Comparison of ENCODE assay signal across 9 cellular contexts in the genomic region with DNA sequence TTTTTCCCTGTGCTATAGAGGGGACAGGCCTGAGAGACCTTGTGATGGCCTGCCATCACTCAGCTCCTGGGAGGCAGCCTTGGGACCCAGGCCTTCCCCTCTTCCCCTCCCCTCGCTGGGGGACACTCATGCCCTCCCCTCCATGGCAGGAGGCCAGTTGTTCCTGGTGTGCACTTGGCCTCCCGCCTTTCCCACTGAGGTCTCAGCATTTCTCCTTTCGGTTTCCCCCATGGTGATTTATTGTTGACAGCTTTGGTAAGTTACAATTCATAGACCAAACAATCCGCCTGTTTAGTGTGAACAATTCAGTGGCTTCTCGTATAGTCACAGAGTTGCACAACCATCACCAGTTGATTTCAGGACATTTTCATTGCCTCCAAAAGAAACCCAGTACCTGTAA. TPM values are rescaled to one million over a fixed set of nuclear protein-coding genes. Genes with fewer than 3 reads are reported as not detected.
DNase-seq lines count a peak whose midpoint lies in the region; ATAC-seq, FAIRE-seq and TF ChIP-seq lines count a peak whose summit lies in the region.
"Had no signal": no experiment of that assay in that cellular context is flagged by ENCODE, and none has a peak within 500 bp of the region (broad histone marks: within the 10 kb centered on the region; RNA-seq: fewer than 3 reads in every experiment).

No MANE protein-coding gene starts in this region.

- ATAC-seq in K562 (no peak), HG02642 (IDR thresholded peaks at IDR 0.05; ENCODE audit: poor library complexity, unreplicated experiment) (no peak)
- peak; percentile 14 for ATAC-seq in naive thymus-derived CD4-positive, alpha-beta T cell
- ATAC-seq: activated T-cell treated with anti-CD3 and anti-CD28 coated beads, Interleukin-2, amount 50 U/mL, for 4 hours had no signal

- no peaks in the 10 kb centered on the region for H4K20me1 ChIP-seq in K562 (replicated peaks; ENCODE audit: control insufficient read depth, insufficient read depth, low read length)

- in situ Hi-C loops in K562 (cut with MboI): no loop called here

- H3K79me2 ChIP-seq in K562 (ENCODE audit: control insufficient read depth, insufficient read depth, low read length): no peaks in the 10 kb centered on the region

- no peak for TF ChIP-seq RAD21 in K562 (CRISPR knock-in tag; conservative IDR thresholded peaks at IDR 0.05 in 1 of 2, IDR thresholded peaks at IDR 0.05 in 1 of 2)

- H3K4me1 Mint-ChIP-seq in naive thymus-derived CD4-positive, alpha-beta T cell: peaks cover 0 to 6% (median 0%) of the 10 kb centered on the region in 7 donors

- peaks cover 0 to 19% (median 0%) of the 10 kb centered on the region in 5 donors for H3K27me3 Mint-ChIP-seq in naive thymus-derived CD4-positive, alpha-beta T cell

- 27% methylated on average over 2 of the region's 5 CpGs for WGBS in K562 (ENCODE audit: insufficient coverage, low coverage, missing lambda C conversion rate)

- H3K9ac ChIP-seq in K562 (ENCODE audit: insufficient read depth in 1 of 2, low read depth in 2 of 2, low read length in 2 of 2): peak overlapping the region in 1 of 2 experiments; percentile 58; a peak in 1 of 4 replicates

- CTCF ChIA-PET in K562 (lab: Yijun Ruan, JAX; ENCODE audit: low intra/inter-chr PET ratio): no interaction called here
- CTCF ChIA-PET in naive thymus-derived CD4-positive, alpha-beta T cell (lab: Charles Lee): no interaction called here

- H3K36me3 ChIP-seq in K562 (ENCODE audit: control insufficient read depth, insufficient read depth, low read length): peaks cover 18% of the 10 kb centered on the region; the same call in 2 of the 3 replicates
- H3K36me3 ChIP-seq in naive thymus-derived CD4-positive, alpha-beta T cell (ENCODE audit: control insufficient read depth in 2 of 3, insufficient read depth in 3 of 3, low read length in 3 of 3): peaks cover 0 to 28% (median 6%) of the 10 kb centered on the region in 3 experiments

- H3K9me3 Mint-ChIP-seq in naive thymus-derived CD4-positive, alpha-beta T cell: peaks cover 0 to 4% (median 0%) of the 10 kb centered on the region in 11 donors
- H3K9me3 Mint-ChIP-seq: activated T-cell treated with anti-CD3 and anti-CD28 coated beads, Interleukin-2, amount 50 U/mL, for 4 hours had no signal

- TF ChIP-seq POLR2A in K562 (conservative IDR thresholded peaks at IDR 0.05): no peak

- H3K4me3 Mint-ChIP-seq in naive thymus-derived CD4-positive, alpha-beta T cell: no peak overlapping the region
- H3K4me3 Mint-ChIP-seq: activated T-cell treated with anti-CD3 and anti-CD28 coated beads, Interleukin-2, amount 50 U/mL, for 4 hours had no signal

- peaks cover 14 to 40% (median 23%) of the 10 kb centered on the region in 5 donors for H3K36me3 Mint-ChIP-seq in naive thymus-derived CD4-positive, alpha-beta T cell

- no peak overlapping the region for H3K27ac Mint-ChIP-seq in naive thymus-derived CD4-positive, alpha-beta T cell

- DNase-seq in DMS53 treated with DMSO at 0.1 percent for 48 hours (lab: John Stamatoyannopoulos, UW; ENCODE audit: unreplicated experiment) (peak; percentile 73), NCI-H187 (lab: John Stamatoyannopoulos, UW) (peak; percentile 34 to 57), K562 (ENCODE audit: extremely low read depth in 1 of 4, low spot score in 3 of 4) (no peak), NCI-H2081 treated with DMSO at 0.1 percent for 48 hours (lab: John Stamatoyannopoulos, UW) (no peak)
- DNase-seq in naive thymus-derived CD4-positive, alpha-beta T cell: no peak
- no peak for DNase-seq in activated naive CD4-positive, alpha-beta T cell treated with anti-CD3 and anti-CD28 coated beads, Interleukin-2, amount 50 U/mL, for 16 hours
- no peak for DNase-seq in stimulated activated CD4-positive, alpha-beta T cell treated with anti-CD3 and anti-CD28 coated beads, Interleukin-15, amount 100 ng/mL, for 24 hours
- DNase-seq: activated T-cell treated with anti-CD3 and anti-CD28 coated beads, Interleukin-2, amount 50 U/mL, for 4 hours had no signal

- BruUV-seq in K562 (replicated peaks; lab: Mats Ljungman, UMichigan): no TSS peak

- H3K4me3 ChIP-seq in K562: no peak overlapping the region
- no peak overlapping the region for H3K4me3 ChIP-seq in naive thymus-derived CD4-positive, alpha-beta T cell (ENCODE audit: low read length)

- no peak for TF ChIP-seq EP300 in K562 (IDR thresholded peaks at IDR 0.05; ENCODE audit: low read length)

- H3K27me3 ChIP-seq in K562 (ENCODE audit: control insufficient read depth in 2 of 2, insufficient read depth in 2 of 2, low read length in 2 of 2): no peaks in the 10 kb centered on the region
- H3K27me3 ChIP-seq in naive thymus-derived CD4-positive, alpha-beta T cell (ENCODE audit: control insufficient read depth in 2 of 2, insufficient read depth in 2 of 2, low read length in 2 of 2): no peaks in the 10 kb centered on the region

- FAIRE-seq in K562 (lab: Jason Lieb, UNC): no peak

- H3K27ac ChIP-seq in K562 (ENCODE audit: extremely low read depth, low read depth, low read length): no peak overlapping the region
- no peak overlapping the region for H3K27ac ChIP-seq in naive thymus-derived CD4-positive, alpha-beta T cell (ENCODE audit: low read depth, low read length)

- peaks cover 4% of the 10 kb centered on the region for H3K9me1 ChIP-seq in K562 (ENCODE audit: control insufficient read depth, insufficient read depth, low read length)

- H3K9me3 ChIP-seq in K562 (replicated peaks; ENCODE audit: control insufficient read depth, insufficient read depth, low read depth, low read length): no peaks in the 10 kb centered on the region
- H3K9me3 ChIP-seq in naive thymus-derived CD4-positive, alpha-beta T cell (ENCODE audit: control insufficient read depth in 2 of 3, low read length in 3 of 3): no peaks in the 10 kb centered on the region

- no peak overlapping the region for H2AFZ ChIP-seq in K562 (ENCODE audit: low read depth, low read length)

- H3K4me1 ChIP-seq in K562 (replicated peaks in 1 of 2; ENCODE audit: control insufficient read depth in 2 of 2, insufficient read depth in 2 of 2, low read length in 2 of 2): peaks cover 0 to 3% of the 10 kb centered on the region in 2 experiments; a peak in 1 of 5 replicates
- no peaks in the 10 kb centered on the region for H3K4me1 ChIP-seq in naive thymus-derived CD4-positive, alpha-beta T cell (ENCODE audit: control insufficient read depth in 2 of 2, insufficient read depth in 2 of 2, low read length in 2 of 2)

- POLR2A ChIA-PET in K562 (lab: Yijun Ruan, JAX): no interaction called here
- POLR2A ChIA-PET in naive thymus-derived CD4-positive, alpha-beta T cell (lab: Charles Lee): no interaction called here

- intact Hi-C loops in K562 (cut with micrococcal nuclease): no loop called here
- intact Hi-C loops in naive thymus-derived CD4-positive, alpha-beta T cell (cut with micrococcal nuclease): no loop called here

- H3K4me2 ChIP-seq in K562 (ENCODE audit: insufficient read depth, low read length): no peak overlapping the region

- no peak for TF ChIP-seq CTCF in K562 (IDR thresholded peaks at IDR 0.05 in 2 of 3, conservative IDR thresholded peaks at IDR 0.05 in 1 of 3; ENCODE audit: insufficient read depth in 2 of 3, low read depth in 1 of 3, low read length in 3 of 3)

RNA-seq across cellular contexts. Expression of a gene that starts 10.2 kb away (rescaled TPM):
- not detected in 2 replicates for total RNA-seq in K562 (2011; cell fraction: chromatin; rRNA removed; ENCODE audit: low replicate concordance)
- total RNA-seq in K562 (2011; cell fraction: nucleolus; rRNA removed): not detected in 2 replicates
- not detected in 2 replicates for total RNA-seq in K562 (2011; cell fraction: nucleoplasm; rRNA removed)
- total RNA-seq in K562 (2014; rRNA removed) (not detected in 2 replicates), K562 (2014; rRNA removed; fragmentation: Illumina TruSeq; extraction: Trizol) (not detected in 2 replicates), K562 (2015; rRNA removed; fragmentation: Illumina TruSeq; extraction: Trizol) (not detected in 2 replicates), K562 (2021) (not detected in 2 replicates)
- polyA plus RNA-seq in K562 (2011; rRNA removed) (not detected in 2 replicates), K562 (2014; fragmentation: Illumina TruSeq; extraction: Trizol) (not detected in 2 replicates), K562 (2014; fragmentation: Nextera tagmentation; extraction: Ambion mirVana) (not detected), K562 (2014; rRNA removed) (not detected in 2 replicates)
- polyA plus RNA-seq in K562 (2011; cell fraction: cytosol; rRNA removed): not detected in 2 replicates
- 0.03 TPM in 1 of 2 replicates, not detected in the other for polyA plus RNA-seq in K562 (2011; cell fraction: nucleus; rRNA removed)
- not detected in 2 replicates for polyA plus RNA-seq in K562 (2012)
- 0.12 TPM in 1 of 2 replicates, not detected in the other for polyA minus RNA-seq in K562 (2011; rRNA and poly(A)+ RNA removed)
- polyA minus RNA-seq in K562 (2011; cell fraction: cytosol; rRNA and poly(A)+ RNA removed): not detected in 2 replicates
- polyA minus RNA-seq in K562 (2011; cell fraction: nucleus; rRNA and poly(A)+ RNA removed): not detected in 2 replicates
- under 1 TPM in 2 of 5 experiments, not detected in 3; 0.19 to 0.34 TPM for total RNA-seq in naive thymus-derived CD4-positive, alpha-beta T cell
- under 1 TPM in 1 of 2 donors, not detected in 1; 0.12 TPM for polyA plus RNA-seq in naive thymus-derived CD4-positive, alpha-beta T cell

RNA-seq across cellular contexts. Expression of a gene that starts 27.9 kb away (rescaled TPM):
- total RNA-seq in K562 (2011; cell fraction: chromatin; rRNA removed; ENCODE audit: low replicate concordance): 72.3 and 123 TPM in 2 replicates
- total RNA-seq in K562 (2011; cell fraction: nucleolus; rRNA removed): 62.8 and 69.9 TPM in 2 replicates
- 64.1 and 69.2 TPM in 2 replicates for total RNA-seq in K562 (2011; cell fraction: nucleoplasm; rRNA removed)
- total RNA-seq in K562 (2014; rRNA removed): 62.8 and 79.1 TPM in 2 replicates
- total RNA-seq in K562 (2014; rRNA removed; fragmentation: Illumina TruSeq; extraction: Trizol): 38.9 and 39.5 TPM in 2 replicates
- 43.4 and 43.7 TPM in 2 replicates for total RNA-seq in K562 (2015; rRNA removed; fragmentation: Illumina TruSeq; extraction: Trizol)
- 96.3 and 102 TPM in 2 replicates for total RNA-seq in K562 (2021)
- 47.4 and 49.8 TPM in 2 replicates for polyA plus RNA-seq in K562 (2011; rRNA removed)
- 47.1 and 50.4 TPM in 2 replicates for polyA plus RNA-seq in K562 (2011; cell fraction: cytosol; rRNA removed)
- polyA plus RNA-seq in K562 (2011; cell fraction: nucleus; rRNA removed): 40.2 and 59.5 TPM in 2 replicates
- polyA plus RNA-seq in K562 (2012): 98.6 and 99.2 TPM in 2 replicates
- polyA plus RNA-seq in K562 (2014; fragmentation: Illumina TruSeq; extraction: Trizol): 104 and 128 TPM in 2 replicates
- 10 to 100 TPM; 34.1 to 53.8 TPM for polyA plus RNA-seq in K562 (2014; fragmentation: Nextera tagmentation; extraction: Ambion mirVana)
- 73.6 and 83.6 TPM in 2 replicates for polyA plus RNA-seq in K562 (2014; rRNA removed)
- 65.9 and 85.4 TPM in 2 replicates for polyA minus RNA-seq in K562 (2011; rRNA and poly(A)+ RNA removed)
- 52.9 and 55.1 TPM in 2 replicates for polyA minus RNA-seq in K562 (2011; cell fraction: cytosol; rRNA and poly(A)+ RNA removed)
- 27.5 and 40.2 TPM in 2 replicates for polyA minus RNA-seq in K562 (2011; cell fraction: nucleus; rRNA and poly(A)+ RNA removed)
- 100 to 1,000 TPM; 112 to 169 (median 148) TPM for total RNA-seq in naive thymus-derived CD4-positive, alpha-beta T cell
- polyA plus RNA-seq in naive thymus-derived CD4-positive, alpha-beta T cell: 100 to 1,000 TPM in 1 of 2 donors, 10 to 100 TPM in 1; 87.7 to 131 TPM

Comparison
In these comparisons a context has a peak if more than half of its experiments do, and no peak if none do; other contexts are left out.
1. DNase-seq: peak in DMS53 treated with DMSO at 0.1 percent for 48 hours (single experiment) and NCI-H187 (2 of 2); none in K562 (0 of 4), naive thymus-derived CD4-positive, alpha-beta T cell (0 of 9), NCI-H2081 treated with DMSO at 0.1 percent for 48 hours (single experiment), activated naive CD4-positive, alpha-beta T cell treated with anti-CD3 and anti-CD28 coated beads, Interleukin-2, amount 50 U/mL, for 16 hours (single experiment) and stimulated activated CD4-positive, alpha-beta T cell treated with anti-CD3 and anti-CD28 coated beads, Interleukin-15, amount 100 ng/mL, for 24 hours (single experiment).